In the genomic region with DNA sequence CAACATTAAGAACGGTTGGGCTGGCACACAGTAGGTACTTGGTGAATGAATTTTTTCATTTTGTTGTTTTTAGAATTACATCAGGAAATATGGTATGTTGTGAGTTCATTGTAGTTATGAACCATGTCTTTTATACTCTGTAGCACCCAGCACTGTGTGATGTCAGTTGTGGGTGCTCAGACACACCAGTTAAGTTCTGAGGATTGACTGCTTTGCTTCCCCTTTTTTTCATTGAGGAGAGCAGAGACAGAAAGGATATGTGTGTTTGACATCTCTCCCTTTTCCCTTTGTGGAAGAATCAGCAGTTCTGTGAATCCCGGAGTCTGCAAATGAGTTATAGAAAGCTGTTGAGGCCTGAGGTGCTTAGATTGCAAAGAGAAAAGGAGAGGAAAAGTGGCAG, we compare ENCODE assay signal across 21 cellular contexts.
"Had no signal": no experiment of that assay in that cellular context is flagged by ENCODE, and none has a peak within 500 bp of the region (broad histone marks: within the 10 kb centered on the region; RNA-seq: fewer than 3 reads in every experiment).

No MANE protein-coding gene starts in this region.

- H3K27ac ChIP-seq: body of pancreas, foreskin keratinocyte, lower lobe of right lung, spleen, thoracic aorta, upper lobe of left lung, WERI-Rb-1 had no signal

- H3K27me3 ChIP-seq: body of pancreas, foreskin keratinocyte, upper lobe of left lung had no signal

- ATAC-seq: activated CD8-positive, alpha-beta T cell treated with anti-CD3 and anti-CD28 coated beads, Interleukin-2, amount 10 ng/mL, durations not matched to agents 7 days and 5 days; body of pancreas; foreskin keratinocyte; lower lobe of right lung; naive thymus-derived CD4-positive, alpha-beta T cell had no signal

- H3K4me3 Mint-ChIP-seq: activated CD8-positive, alpha-beta T cell treated with anti-CD3 and anti-CD28 coated beads, Interleukin-2, amount 10 ng/mL, durations not matched to agents 7 days and 5 days; activated naive CD4-positive, alpha-beta T cell treated with anti-CD3 and anti-CD28 coated beads, Interleukin-2, amount 50 U/mL, for 24 hours; naive thymus-derived CD4-positive, alpha-beta T cell had no signal

- H3K9me3 Mint-ChIP-seq: activated naive CD4-positive, alpha-beta T cell treated with anti-CD3 and anti-CD28 coated beads, Interleukin-2, amount 50 U/mL, for 24 hours; naive thymus-derived CD4-positive, alpha-beta T cell had no signal

- H3K27me3 Mint-ChIP-seq: progenitor cell of endocrine pancreas had no signal

- H3K9me3 ChIP-seq: body of pancreas, lower lobe of right lung, spleen, thoracic aorta, upper lobe of left lung had no signal

- H3K4me1 Mint-ChIP-seq: activated naive CD4-positive, alpha-beta T cell treated with anti-CD3 and anti-CD28 coated beads, Interleukin-2, amount 50 U/mL, for 24 hours had no signal

- H3K36me3 ChIP-seq: lower lobe of right lung, spleen, thoracic aorta, upper lobe of left lung, WERI-Rb-1 had no signal

- H3K27ac Mint-ChIP-seq: activated CD8-positive, alpha-beta T cell treated with anti-CD3 and anti-CD28 coated beads, Interleukin-2, amount 10 ng/mL, durations not matched to agents 7 days and 5 days; activated naive CD4-positive, alpha-beta T cell treated with anti-CD3 and anti-CD28 coated beads, Interleukin-2, amount 50 U/mL, for 24 hours; progenitor cell of endocrine pancreas had no signal

- DNase-seq: activated CD4-positive, alpha-beta T cell treated with anti-CD3 and anti-CD28 coated beads for 1 hour; activated CD4-positive, alpha-beta T cell treated with anti-CD3 and anti-CD28 coated beads, Interleukin-2, amount 50 U/mL, for 1 hour; activated CD8-positive, alpha-beta T cell treated with anti-CD3 and anti-CD28 coated beads, Interleukin-2, amount 10 ng/mL, durations not matched to agents 7 days and 5 days; activated gamma-delta T cell treated with Interleukin-2 at 50 U/mL for 16 hours; anterior cingulate cortex; body of pancreas; caudate nucleus; dermis blood vessel endothelial cell; effector CD8-positive, alpha-beta T cell; foreskin keratinocyte; kidney; lower lobe of right lung; naive thymus-derived CD4-positive, alpha-beta T cell; spleen; stimulated activated CD4-positive, alpha-beta T cell treated with anti-CD3 and anti-CD28 coated beads, Interleukin-4, amount 100 ng/mL, for 24 hours; stimulated activated naive CD4-positive, alpha-beta T cell treated with Interleukin-2 at 50 U/mL for 16 hours; WERI-Rb-1 had no signal

- H3K4me3 ChIP-seq: body of pancreas, lower lobe of right lung, spleen, thoracic aorta, upper lobe of left lung had no signal

- H3K36me3 Mint-ChIP-seq: activated naive CD4-positive, alpha-beta T cell treated with anti-CD3 and anti-CD28 coated beads, Interleukin-2, amount 50 U/mL, for 24 hours; naive thymus-derived CD4-positive, alpha-beta T cell had no signal
